In the genomic region with DNA sequence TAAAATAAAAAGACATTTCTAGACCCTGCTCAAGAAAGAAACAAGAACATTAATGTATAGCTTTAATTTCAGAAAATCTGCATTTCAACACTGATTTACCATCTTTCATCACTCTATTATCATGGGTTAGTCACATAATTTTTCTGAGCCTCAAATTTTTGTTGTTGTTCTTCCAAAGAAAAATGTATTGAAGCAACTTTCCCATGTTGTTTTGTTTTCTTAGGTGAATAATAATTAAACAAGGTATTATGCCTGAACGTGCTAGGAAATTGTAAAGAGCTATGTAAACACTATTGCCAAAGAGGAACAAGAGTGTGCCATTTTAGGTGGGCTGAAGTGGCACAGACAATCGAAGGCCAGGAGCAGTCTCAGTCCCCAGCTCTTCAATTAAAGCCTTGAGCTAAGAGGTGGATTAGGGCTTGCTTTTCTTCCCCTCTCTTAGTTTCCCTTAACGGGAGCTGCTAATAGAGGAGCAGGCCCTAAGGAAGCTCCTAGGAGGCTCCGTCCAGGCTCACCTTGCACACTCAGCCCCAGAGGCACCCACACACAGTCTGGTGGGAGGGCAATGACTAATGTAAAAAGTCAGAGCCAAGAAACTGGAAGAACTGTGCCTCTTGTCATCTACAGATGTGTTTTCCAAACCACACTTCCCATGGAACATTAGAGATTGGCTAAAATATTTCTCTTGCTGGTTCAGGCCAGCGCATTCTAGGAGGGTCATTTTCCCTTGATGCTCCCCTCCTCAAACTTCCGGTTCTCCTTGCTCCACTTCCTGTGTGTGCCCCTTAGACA, we compare ENCODE assay signal across 14 cellular contexts. TPM values are rescaled to one million over a fixed set of nuclear protein-coding genes. Genes with fewer than 3 reads are reported as not detected.
DNase-seq lines count a peak whose midpoint lies in the region; ATAC-seq, FAIRE-seq and TF ChIP-seq lines count a peak whose summit lies in the region.
"Had no signal": no experiment of that assay in that cellular context is flagged by ENCODE, and none has a peak within 500 bp of the region (broad histone marks: within the 10 kb centered on the region; RNA-seq: fewer than 3 reads in every experiment).

No MANE protein-coding gene starts in this region.

- H3F3A ChIP-seq in PC-9 (ENCODE audit: insufficient read depth, low read depth) (peaks cover 37% of the 10 kb centered on the region), smooth muscle cell (ENCODE audit: low read depth) (no peaks in the 10 kb centered on the region)

- TF ChIP-seq CTCF in PC-9 (conservative IDR thresholded peaks at IDR 0.05) (no peak), fibroblast of mammary gland (conservative IDR thresholded peaks at IDR 0.05; ENCODE audit: control insufficient read depth, insufficient read depth, low read depth, low read length) (no peak), smooth muscle cell (IDR thresholded peaks at IDR 0.05; ENCODE audit: borderline replicate concordance, insufficient read depth, poor library complexity, severe bottlenecking) (no peak), gastroesophageal sphincter (IDR thresholded peaks at IDR 0.05) (no peak)

- intact Hi-C loops in PC-9 (cut with micrococcal nuclease; ENCODE audit: unreplicated experiment) = no loop called here

- no peak overlapping the region for H3K4me2 ChIP-seq in PC-9
- peak overlapping the region; percentile 10 for H3K4me2 ChIP-seq in smooth muscle cell

- no TSS peak for BruUV-seq in PC-9 (replicated peaks; lab: Mats Ljungman, UMichigan)

- H3K4me3 ChIP-seq in PC-9 (no peak overlapping the region), fibroblast of mammary gland (ENCODE audit: control insufficient read depth, low read depth, low read length) (no peak overlapping the region), smooth muscle cell (no peak overlapping the region), gastroesophageal sphincter (no peak overlapping the region)
- H3K4me3 ChIP-seq: right atrium auricular region had no signal

- H3K27me3 ChIP-seq in PC-9 (ENCODE audit: insufficient read depth, low read depth) (no peaks in the 10 kb centered on the region), smooth muscle cell (ENCODE audit: low read depth) (no peaks in the 10 kb centered on the region), gastroesophageal sphincter (peaks cover 13% of the 10 kb centered on the region)
- H3K27me3 ChIP-seq: right atrium auricular region had no signal

- H3K9me2 ChIP-seq in PC-9 (ENCODE audit: insufficient read depth) = no peaks in the 10 kb centered on the region

- H3K36me3 ChIP-seq in PC-9 (ENCODE audit: low read depth) = no peaks in the 10 kb centered on the region
- H3K36me3 ChIP-seq in smooth muscle cell (ENCODE audit: low read depth) = no peaks in the 10 kb centered on the region
- H3K36me3 ChIP-seq in gastroesophageal sphincter = no peaks in the 10 kb centered on the region
- H3K36me3 ChIP-seq: right atrium auricular region had no signal

- H3K9me3 ChIP-seq in PC-9 (ENCODE audit: insufficient read depth, low read depth) (no peaks in the 10 kb centered on the region), smooth muscle cell (replicated peaks; ENCODE audit: low read depth) (no peaks in the 10 kb centered on the region), gastroesophageal sphincter (no peaks in the 10 kb centered on the region)
- H3K9me3 ChIP-seq: right atrium auricular region had no signal

- no peak overlapping the region for H3K9ac ChIP-seq in smooth muscle cell (ENCODE audit: low read depth)

- H3K4me1 ChIP-seq in PC-9 (replicated peaks; ENCODE audit: insufficient read depth) (peaks cover 41% of the 10 kb centered on the region), smooth muscle cell (ENCODE audit: low read depth) (peaks cover 7% of the 10 kb centered on the region), gastroesophageal sphincter (no peaks in the 10 kb centered on the region)

- no peak for TF ChIP-seq POLR2A in GM12892 (IDR thresholded peaks at IDR 0.05; ENCODE audit: low read depth, low read length)
- TF ChIP-seq POLR2A in gastroesophageal sphincter (IDR thresholded peaks at IDR 0.05) = no peak

- H4K20me1 ChIP-seq in PC-9 (ENCODE audit: insufficient read depth) (no peaks in the 10 kb centered on the region), smooth muscle cell (ENCODE audit: low read depth) (no peaks in the 10 kb centered on the region)

- FAIRE-seq in GM12892 (lab: Jason Lieb, UNC) = peak; percentile 44
- FAIRE-seq: D721Med, GM12891 had no signal

- POLR2A ChIA-PET in PC-9 (lab: Charles Lee; ENCODE audit: unreplicated experiment) = no interaction called here

- H3K27ac ChIP-seq in PC-9 (peak overlapping the region; percentile 21; the same call in 1 of the 2 replicates), smooth muscle cell (ENCODE audit: low read depth) (peak overlapping the region; percentile 37), gastroesophageal sphincter (no peak overlapping the region)
- H3K27ac ChIP-seq: right atrium auricular region had no signal

- H2AFZ ChIP-seq in PC-9 = no peak overlapping the region
- peak overlapping the region; percentile 29 for H2AFZ ChIP-seq in smooth muscle cell (ENCODE audit: low read depth)

- no peak for TF ChIP-seq EP300 in gastroesophageal sphincter (IDR thresholded peaks at IDR 0.05)

- H3K79me2 ChIP-seq in PC-9 (ENCODE audit: low read depth) = no peaks in the 10 kb centered on the region
- H3K79me2 ChIP-seq in smooth muscle cell (ENCODE audit: low read depth) = no peaks in the 10 kb centered on the region

- CTCF ChIA-PET in PC-9 (lab: Charles Lee) = interaction anchor here (0.5 kb wide), 1 partner anchor 136 kb away, joined by 5 read pairs; no protein-coding TSS in a partner anchor

- ATAC-seq in gastroesophageal sphincter (no peak), GM21390 (IDR thresholded peaks at IDR 0.05; ENCODE audit: unreplicated experiment) (no peak), GM21619 (IDR thresholded peaks at IDR 0.05; ENCODE audit: unreplicated experiment) (no peak)

- 55% methylated on average over 6 of the region's 6 CpGs for WGBS in smooth muscle cell (ENCODE audit: low lambda C conversion rate)
- 81 to 86% methylated on average over 4 to 5 of the region's 6 CpGs for WGBS in gastroesophageal sphincter (ENCODE audit: low coverage in 1 of 2), 2 donors

- DNase-seq in GM12892 (ENCODE audit: insufficient read length) = no peak
- DNase-seq in PC-9 = peak in 1 of 2 experiments; percentile 43
- DNase-seq in fibroblast of mammary gland (ENCODE audit: low read depth) = peak; percentile 90
- DNase-seq in smooth muscle cell (lab: John Stamatoyannopoulos, UW; ENCODE audit: unreplicated experiment) = no peak
- DNase-seq: activated CD4-positive, alpha-beta T cell treated with anti-CD3 and anti-CD28 coated beads, Interleukin-2, amount 10 ng/mL, durations not matched to agents 7 days and 5 days; erythroblast; NCI-H2171 treated with DMSO at 0.1 percent for 48 hours; T-helper 2 cell had no signal

RNA-seq across cellular contexts. Expression of gene UBASH3B, which starts 8.8 kb away (rescaled TPM):
- polyA plus RNA-seq in GM12892 (2012; ENCODE audit: missing spikeins) = 6.4 TPM
- total RNA-seq in PC-9 (2021) (80.3 and 81.9 TPM in 2 replicates), smooth muscle cell (30.5 and 34.1 TPM in 2 replicates), gastroesophageal sphincter (1 to 10 TPM; 1.8 to 6.6 (median 3.4) TPM)
- polyA plus RNA-seq in smooth muscle cell = 15.8 and 23.1 TPM in 2 replicates

Comparison
In these comparisons a context has a peak if more than half of its experiments do, and no peak if none do; other contexts are left out.
1. H3K27ac ChIP-seq: peak in PC-9 (single experiment) and smooth muscle cell (single experiment); none in gastroesophageal sphincter (0 of 4).